Comparison of ENCODE assay signal across 21 cellular contexts in genomic region chr6:35057449-35058030, GRCh38.
A peak's percentile ranks its signal among the peaks of the same experiment; 100 is the strongest.
DNase-seq lines count a peak whose midpoint lies in the region; ATAC-seq, FAIRE-seq and TF ChIP-seq lines count a peak whose summit lies in the region.
"Had no signal": no experiment of that assay in that cellular context is flagged by ENCODE, and none has a peak within 500 bp of the region (broad histone marks: within the 10 kb centered on the region; RNA-seq: fewer than 3 reads in every experiment).

No MANE protein-coding gene starts in this region.

- ATAC-seq in Right ventricle myocardium superior (ENCODE audit: poor library complexity), result peak; percentile 57
- ATAC-seq: activated CD4-positive, alpha-beta T cell treated with anti-CD3 and anti-CD28 coated beads for 36 hours; naive thymus-derived CD8-positive, alpha-beta T cell had no signal

- no peak overlapping the region for H3K4me3 Mint-ChIP-seq in nephron progenitor cell
- H3K4me3 Mint-ChIP-seq in activated T-helper 2 cell treated with anti-CD3 and anti-CD28 coated beads, Interferon-gamma antibody, Interleukin-2, Interleukin-4, amounts not matched to agents 10 μg/mL and 5 μg/mL and 100 μg/mL, durations not matched to agents 14 hours and 24 hours and 36 hours (ENCODE audit: low read depth), result no peak overlapping the region
- H3K4me3 Mint-ChIP-seq: activated CD4-positive, alpha-beta T cell treated with anti-CD3 and anti-CD28 coated beads for 36 hours; activated naive CD8-positive, alpha-beta T cell treated with anti-CD3 and anti-CD28 coated beads for 36 hours had no signal

- no peaks in the 10 kb centered on the region for H3K9me3 ChIP-seq in ascending aorta
- H3K9me3 ChIP-seq: Peyer's patch, suprapubic skin had no signal

- peak overlapping the region in 1 of 2 donors; percentile 52 for H3K4me3 ChIP-seq in ascending aorta
- H3K4me3 ChIP-seq: Peyer's patch, SK-N-MC, suprapubic skin had no signal

- no peak for FAIRE-seq in RCC 7860 (lab: Jason Lieb, UNC)
- FAIRE-seq: islet of Langerhans had no signal

- H3K27ac Mint-ChIP-seq in nephron progenitor cell, result peak overlapping the region; percentile 78
- no peak overlapping the region for H3K27ac Mint-ChIP-seq in activated T-helper 2 cell treated with anti-CD3 and anti-CD28 coated beads, Interferon-gamma antibody, Interleukin-2, Interleukin-4, amounts not matched to agents 10 μg/mL and 5 μg/mL and 100 μg/mL, durations not matched to agents 14 hours and 24 hours and 36 hours
- H3K27ac Mint-ChIP-seq: activated CD4-positive, alpha-beta T cell treated with anti-CD3 and anti-CD28 coated beads for 36 hours; activated naive CD8-positive, alpha-beta T cell treated with anti-CD3 and anti-CD28 coated beads for 36 hours had no signal

- no peak for TF ChIP-seq CTCF in ascending aorta (IDR thresholded peaks at IDR 0.05)
- no peak for TF ChIP-seq CTCF in nephron progenitor cell (IDR thresholded peaks at IDR 0.05)

- H3K36me3 ChIP-seq in ascending aorta, result peaks cover 18 to 25% of the 10 kb centered on the region in 2 donors
- H3K36me3 ChIP-seq: brain microvascular endothelial cell had no signal

- H3K4me1 Mint-ChIP-seq in nephron progenitor cell, result peaks cover 38% of the 10 kb centered on the region
- H3K4me1 Mint-ChIP-seq in activated T-helper 2 cell treated with anti-CD3 and anti-CD28 coated beads, Interferon-gamma antibody, Interleukin-2, Interleukin-4, amounts not matched to agents 10 μg/mL and 5 μg/mL and 100 μg/mL, durations not matched to agents 14 hours and 24 hours and 36 hours (ENCODE audit: low read depth), result peaks cover 2% of the 10 kb centered on the region

- H3K27me3 ChIP-seq in ascending aorta, result no peaks in the 10 kb centered on the region
- H3K27me3 ChIP-seq: brain microvascular endothelial cell, Peyer's patch, suprapubic skin had no signal

- intact Hi-C loops in ascending aorta (cut with DNase I) (no loop called here), Right ventricle myocardium superior (cut with DNase I) (no loop called here)
- intact Hi-C loops in activated T-helper 2 cell treated with anti-CD3 and anti-CD28 coated beads, Interferon-gamma antibody, Interleukin-2, Interleukin-4, amounts not matched to agents 10 μg/mL and 5 μg/mL and 100 μg/mL, durations not matched to agents 14 hours and 24 hours and 36 hours (cut with micrococcal nuclease), result no loop called here

- no peaks in the 10 kb centered on the region for H3K9me3 Mint-ChIP-seq in nephron progenitor cell
- no peaks in the 10 kb centered on the region for H3K9me3 Mint-ChIP-seq in activated T-helper 2 cell treated with anti-CD3 and anti-CD28 coated beads, Interferon-gamma antibody, Interleukin-2, Interleukin-4, amounts not matched to agents 10 μg/mL and 5 μg/mL and 100 μg/mL, durations not matched to agents 14 hours and 24 hours and 36 hours
- H3K9me3 Mint-ChIP-seq: activated naive CD8-positive, alpha-beta T cell treated with anti-CD3 and anti-CD28 coated beads for 36 hours; naive thymus-derived CD8-positive, alpha-beta T cell had no signal

- peaks cover 15 to 52% of the 10 kb centered on the region in 2 donors for H3K4me1 ChIP-seq in ascending aorta

- H3K27me3 Mint-ChIP-seq in nephron progenitor cell (ENCODE audit: low read depth, poor library complexity), result peaks cover 4% of the 10 kb centered on the region
- H3K27me3 Mint-ChIP-seq in activated T-helper 2 cell treated with anti-CD3 and anti-CD28 coated beads, Interferon-gamma antibody, Interleukin-2, Interleukin-4, amounts not matched to agents 10 μg/mL and 5 μg/mL and 100 μg/mL, durations not matched to agents 14 hours and 24 hours and 36 hours (ENCODE audit: low read depth), result no peaks in the 10 kb centered on the region
- H3K27me3 Mint-ChIP-seq: activated CD4-positive, alpha-beta T cell treated with anti-CD3 and anti-CD28 coated beads for 36 hours; activated naive CD8-positive, alpha-beta T cell treated with anti-CD3 and anti-CD28 coated beads for 36 hours; naive thymus-derived CD8-positive, alpha-beta T cell had no signal

- H3K27ac ChIP-seq in ascending aorta (peak overlapping the region; percentile 3 to 76), temporal lobe (ENCODE audit: low read depth, low read length) (peak overlapping the region; percentile 19)
- H3K27ac ChIP-seq: brain microvascular endothelial cell, HL-60, SK-N-MC, suprapubic skin had no signal

- H3K36me3 Mint-ChIP-seq in nephron progenitor cell (ENCODE audit: low read depth), result peaks cover 13% of the 10 kb centered on the region
- H3K36me3 Mint-ChIP-seq in activated T-helper 2 cell treated with anti-CD3 and anti-CD28 coated beads, Interferon-gamma antibody, Interleukin-2, Interleukin-4, amounts not matched to agents 10 μg/mL and 5 μg/mL and 100 μg/mL, durations not matched to agents 14 hours and 24 hours and 36 hours (ENCODE audit: low read depth), result no peaks in the 10 kb centered on the region
- H3K36me3 Mint-ChIP-seq: activated naive CD8-positive, alpha-beta T cell treated with anti-CD3 and anti-CD28 coated beads for 36 hours had no signal

- DNase-seq in ascending aorta (ENCODE audit: low spot score in 2 of 2), result no peak
- DNase-seq in Right ventricle myocardium superior, result peak; percentile 35
- no peak for DNase-seq in nephron progenitor cell
- DNase-seq in GM19240 (ENCODE audit: insufficient read length, low spot score), result no peak
- DNase-seq in RCC 7860 (ENCODE audit: low spot score), result no peak
- no peak for DNase-seq in activated CD4-positive, CD25-positive, alpha-beta regulatory T cell (lab: John Stamatoyannopoulos, UW)
- DNase-seq in activated T-helper 2 cell treated with anti-CD3 and anti-CD28 coated beads, Interferon-gamma antibody, Interleukin-2, Interleukin-4, amounts not matched to agents 10 μg/mL and 5 μg/mL and 100 μg/mL, durations not matched to agents 14 hours and 24 hours and 36 hours (ENCODE audit: low spot score), result no peak
- DNase-seq: activated CD4-positive, alpha-beta T cell treated with anti-CD3 and anti-CD28 coated beads for 36 hours; activated naive CD8-positive, alpha-beta T cell treated with anti-CD3 and anti-CD28 coated beads for 36 hours; brain microvascular endothelial cell; cortex of kidney; naive thymus-derived CD8-positive, alpha-beta T cell; NCI-H510A; Peyer's patch; stimulated activated CD8-positive, alpha-beta memory T cell treated with anti-CD3 and anti-CD28 coated beads, Interleukin-4, amount 100 ng/mL, for 48 hours; T1000 had no signal
